ENCODE assay signal across 1 cellular context in genomic region chr4:115279300-115279699, GRCh38.
TF ChIP-seq lines count a peak whose summit lies in the region.

No MANE protein-coding gene starts in this region.

TF ChIP-seq in GM12878, 131 proteins besides CTCF, POLR2A, EP300 and RAD21 (continued from another document):
- TF ChIP-seq NFIC (IDR thresholded peaks at IDR 0.05; ENCODE audit: low read depth, low read length) = no peak
- TF ChIP-seq FOXK2 (IDR thresholded peaks at IDR 0.05) = no peak
- TF ChIP-seq SMAD1 (IDR thresholded peaks at IDR 0.05; ENCODE audit: low read depth, partially characterized antibody) = no peak
- no peak for TF ChIP-seq ZNF622 (IDR thresholded peaks at IDR 0.05)
- no peak for TF ChIP-seq SMARCA5 (IDR thresholded peaks at IDR 0.05)
- no peak for TF ChIP-seq ZBTB11 (CRISPR knock-in tag; IDR thresholded peaks at IDR 0.05)
- no peak for TF ChIP-seq BCL11A (IDR thresholded peaks at IDR 0.05; ENCODE audit: low read depth, low read length)
- no peak for TF ChIP-seq GATAD2B (conservative IDR thresholded peaks at IDR 0.05; ENCODE audit: low read depth)
- TF ChIP-seq SMC3 (IDR thresholded peaks at IDR 0.05; ENCODE audit: borderline replicate concordance, low read length) = no peak
